1 cellular context compared by ENCODE assay signal in genomic region chr10:108787932-108788331, GRCh38.
TF ChIP-seq lines count a peak whose summit lies in the region.

No MANE protein-coding gene starts in this region.

TF ChIP-seq in SK-N-SH, 30 proteins besides CTCF, POLR2A, EP300 and RAD21 (continued from another document):
- TF ChIP-seq, protein P1, sequence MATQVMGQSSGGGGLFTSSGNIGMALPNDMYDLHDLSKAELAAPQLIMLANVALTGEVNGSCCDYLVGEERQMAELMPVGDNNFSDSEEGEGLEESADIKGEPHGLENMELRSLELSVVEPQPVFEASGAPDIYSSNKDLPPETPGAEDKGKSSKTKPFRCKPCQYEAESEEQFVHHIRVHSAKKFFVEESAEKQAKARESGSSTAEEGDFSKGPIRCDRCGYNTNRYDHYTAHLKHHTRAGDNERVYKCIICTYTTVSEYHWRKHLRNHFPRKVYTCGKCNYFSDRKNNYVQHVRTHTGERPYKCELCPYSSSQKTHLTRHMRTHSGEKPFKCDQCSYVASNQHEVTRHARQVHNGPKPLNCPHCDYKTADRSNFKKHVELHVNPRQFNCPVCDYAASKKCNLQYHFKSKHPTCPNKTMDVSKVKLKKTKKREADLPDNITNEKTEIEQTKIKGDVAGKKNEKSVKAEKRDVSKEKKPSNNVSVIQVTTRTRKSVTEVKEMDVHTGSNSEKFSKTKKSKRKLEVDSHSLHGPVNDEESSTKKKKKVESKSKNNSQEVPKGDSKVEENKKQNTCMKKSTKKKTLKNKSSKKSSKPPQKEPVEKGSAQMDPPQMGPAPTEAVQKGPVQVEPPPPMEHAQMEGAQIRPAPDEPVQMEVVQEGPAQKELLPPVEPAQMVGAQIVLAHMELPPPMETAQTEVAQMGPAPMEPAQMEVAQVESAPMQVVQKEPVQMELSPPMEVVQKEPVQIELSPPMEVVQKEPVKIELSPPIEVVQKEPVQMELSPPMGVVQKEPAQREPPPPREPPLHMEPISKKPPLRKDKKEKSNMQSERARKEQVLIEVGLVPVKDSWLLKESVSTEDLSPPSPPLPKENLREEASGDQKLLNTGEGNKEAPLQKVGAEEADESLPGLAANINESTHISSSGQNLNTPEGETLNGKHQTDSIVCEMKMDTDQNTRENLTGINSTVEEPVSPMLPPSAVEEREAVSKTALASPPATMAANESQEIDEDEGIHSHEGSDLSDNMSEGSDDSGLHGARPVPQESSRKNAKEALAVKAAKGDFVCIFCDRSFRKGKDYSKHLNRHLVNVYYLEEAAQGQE (IDR thresholded peaks at IDR 0.05; ENCODE audit: low read depth, low read length): no peak
- TF ChIP-seq IRF3 (IDR thresholded peaks at IDR 0.05; ENCODE audit: low read depth, low read length): no peak
- peak; percentile 72 for TF ChIP-seq JUND (IDR thresholded peaks at IDR 0.05)
- no peak for TF ChIP-seq POLR2AphosphoS5 (IDR thresholded peaks at IDR 0.05; ENCODE audit: low read depth, low read length)
- TF ChIP-seq MXI1 (IDR thresholded peaks at IDR 0.05; ENCODE audit: low read depth, low read length): no peak
- no peak for TF ChIP-seq TEAD4 (IDR thresholded peaks at IDR 0.05; ENCODE audit: borderline replicate concordance, insufficient read depth)
